15 cellular contexts compared by ENCODE assay signal in the genomic region with DNA sequence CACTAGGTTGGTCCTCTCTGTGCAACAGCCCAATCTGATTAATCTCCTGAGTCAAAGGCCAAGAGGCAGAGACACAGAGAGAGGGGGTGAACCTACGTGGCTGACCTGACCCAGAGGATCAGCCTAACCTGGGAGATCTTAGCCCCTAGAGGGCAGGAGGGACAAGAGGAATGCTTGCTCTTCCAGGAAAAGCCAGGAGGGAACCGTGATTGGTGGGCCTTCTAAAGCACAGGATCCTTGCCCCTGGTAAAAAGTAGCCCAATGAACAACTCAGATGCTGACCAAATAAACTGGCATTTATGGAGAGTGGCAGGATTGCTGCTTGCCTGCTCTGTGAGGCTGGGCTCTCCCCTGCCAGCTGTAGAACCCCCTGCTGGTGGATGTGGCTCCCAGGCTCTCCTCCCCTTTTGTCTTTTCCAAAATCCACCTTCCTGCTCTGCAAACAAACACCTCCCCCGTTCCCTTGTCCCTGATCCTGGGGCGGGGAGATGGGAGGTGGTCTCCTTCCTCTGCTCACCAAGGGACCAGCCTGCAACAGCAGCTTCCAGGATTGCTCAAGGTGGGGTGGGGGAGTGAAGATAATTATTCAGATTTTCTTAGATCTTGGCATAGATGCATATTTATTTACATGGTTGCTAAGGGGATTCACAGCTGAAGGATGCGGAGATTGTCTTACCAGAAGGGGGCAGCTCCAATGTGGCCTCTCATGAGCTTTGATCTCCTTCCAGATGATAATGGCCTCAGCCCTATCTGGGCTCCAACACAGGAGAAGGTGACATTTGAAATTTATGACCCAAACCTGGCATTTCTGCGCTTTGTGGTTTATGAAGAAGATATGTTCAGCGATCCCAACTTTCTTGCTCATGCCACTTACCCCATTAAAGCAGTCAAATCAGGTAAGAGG.
DNase-seq lines count a peak whose midpoint lies in the region; ATAC-seq and TF ChIP-seq lines count a peak whose summit lies in the region.
"Had no signal": no experiment of that assay in that cellular context is flagged by ENCODE, and none has a peak within 500 bp of the region (broad histone marks: within the 10 kb centered on the region; RNA-seq: fewer than 3 reads in every experiment).

No MANE protein-coding gene starts in this region.

- H3K36me3 Mint-ChIP-seq in GM23338 (ENCODE audit: low read depth), result no peaks in the 10 kb centered on the region
- H3K36me3 Mint-ChIP-seq in activated T-helper 17 cell treated with anti-CD3 and anti-CD28 coated beads, Interleukin-2, amount 50 U/mL, for 72 hours (ENCODE audit: low read depth), result no peaks in the 10 kb centered on the region
- H3K36me3 Mint-ChIP-seq: CD4-positive, alpha-beta memory T cell had no signal

- H4K20me1 ChIP-seq in GM23338 (replicated peaks; ENCODE audit: insufficient read depth) (no peaks in the 10 kb centered on the region), PC-3 (ENCODE audit: low read length) (no peaks in the 10 kb centered on the region)

- H3K4me1 Mint-ChIP-seq in GM23338, result peaks cover 53% of the 10 kb centered on the region
- no peaks in the 10 kb centered on the region for H3K4me1 Mint-ChIP-seq in activated T-helper 17 cell treated with anti-CD3 and anti-CD28 coated beads, Interleukin-2, amount 50 U/mL, for 72 hours
- H3K4me1 Mint-ChIP-seq: CD4-positive, alpha-beta memory T cell; central memory CD8-positive, alpha-beta T cell had no signal

- H3F3A ChIP-seq in GM23338 (replicated peaks; ENCODE audit: low read depth) (no peaks in the 10 kb centered on the region), PC-3 (ENCODE audit: low read length, unreplicated experiment) (no peaks in the 10 kb centered on the region)

- H3K79me2 ChIP-seq in GM23338 (replicated peaks; ENCODE audit: insufficient read depth) (no peaks in the 10 kb centered on the region), PC-3 (ENCODE audit: low read length) (no peaks in the 10 kb centered on the region)

- H3K4me1 ChIP-seq in BE2C (no peaks in the 10 kb centered on the region), GM23338 (ENCODE audit: insufficient read depth) (peaks cover 39% of the 10 kb centered on the region), PC-3 (ENCODE audit: insufficient read depth, low read length) (peaks cover 6% of the 10 kb centered on the region)

- peak overlapping the region; percentile 87 for H3K27ac Mint-ChIP-seq in GM23338
- H3K27ac Mint-ChIP-seq in activated T-helper 17 cell treated with anti-CD3 and anti-CD28 coated beads, Interleukin-2, amount 50 U/mL, for 72 hours, result no peak overlapping the region
- H3K27ac Mint-ChIP-seq: nephron had no signal

- CTCF ChIA-PET in PC-3 (lab: Charles Lee), result interaction anchor here (0.6 to 2.8 kb wide), 2 partner anchors 58 to 219 kb away, joined by 3 to 28 read pairs; no protein-coding TSS in a partner anchor

- H3K9me2 ChIP-seq in GM23338 (ENCODE audit: insufficient read depth), result no peaks in the 10 kb centered on the region
- H3K9me2 ChIP-seq in PC-3 (replicated peaks; ENCODE audit: low read length), result no peaks in the 10 kb centered on the region

- no peaks in the 10 kb centered on the region for H3K9me3 ChIP-seq in BE2C
- H3K9me3 ChIP-seq in PC-3 (ENCODE audit: low read length), result no peaks in the 10 kb centered on the region
- H3K9me3 ChIP-seq: tibial nerve had no signal

- no peaks in the 10 kb centered on the region for H3K36me3 ChIP-seq in BE2C
- no peaks in the 10 kb centered on the region for H3K36me3 ChIP-seq in GM23338 (ENCODE audit: insufficient read depth)
- no peaks in the 10 kb centered on the region for H3K36me3 ChIP-seq in PC-3 (ENCODE audit: low read depth, low read length)
- H3K36me3 ChIP-seq: tibial nerve had no signal

- no TSS peak for BruUV-seq in PC-3 (replicated peaks; lab: Mats Ljungman, UMichigan)

- no peaks in the 10 kb centered on the region for H3K9me3 Mint-ChIP-seq in GM23338
- H3K9me3 Mint-ChIP-seq in activated T-helper 17 cell treated with anti-CD3 and anti-CD28 coated beads, Interleukin-2, amount 50 U/mL, for 72 hours, result no peaks in the 10 kb centered on the region
- H3K9me3 Mint-ChIP-seq: CD4-positive, alpha-beta memory T cell; central memory CD8-positive, alpha-beta T cell; nephron had no signal

- H3K27me3 Mint-ChIP-seq in GM23338 (ENCODE audit: insufficient read depth, low read depth, poor library complexity), result peaks cover 9% of the 10 kb centered on the region
- H3K27me3 Mint-ChIP-seq in activated T-helper 17 cell treated with anti-CD3 and anti-CD28 coated beads, Interleukin-2, amount 50 U/mL, for 72 hours, result no peaks in the 10 kb centered on the region
- H3K27me3 Mint-ChIP-seq: CD4-positive, alpha-beta memory T cell; central memory CD8-positive, alpha-beta T cell had no signal

- peak; percentile 8; the same call in 1 of the 2 replicates for TF ChIP-seq CTCF in BE2C (IDR thresholded peaks at IDR 0.05; ENCODE audit: low read depth, low read length)
- peak; percentile 44 to 45 for TF ChIP-seq CTCF in GM23338 (conservative IDR thresholded peaks at IDR 0.05; ENCODE audit: low read depth in 2 of 2)
- 0 out of 2 replicates have a peak, but pooled peaks have one; percentile 19 for TF ChIP-seq CTCF in PC-3 (conservative IDR thresholded peaks at IDR 0.05; ENCODE audit: low read depth, low read length)

- POLR2A ChIA-PET in PC-3 (lab: Charles Lee; ENCODE audit: unreplicated experiment), result interaction anchor here (0.6 kb wide), 1 partner anchor 292 kb away, joined by 4 read pairs; no protein-coding TSS in a partner anchor

- no peak overlapping the region for H2AFZ ChIP-seq in GM23338
- H2AFZ ChIP-seq in PC-3 (ENCODE audit: low read length), result no peak overlapping the region

- DNase-seq in BE2C, result no peak
- DNase-seq in GM23338 (ENCODE audit: low spot score), result peak; percentile 77
- DNase-seq in PC-3, result no peak
- peak; percentile 28 for DNase-seq in iPS DF 19.7 (ENCODE audit: low read depth, low spot score)
- DNase-seq in NCI-H1930 (lab: John Stamatoyannopoulos, UW), result no peak
- no peak for DNase-seq in NCI-H774 (lab: John Stamatoyannopoulos, UW)
- DNase-seq: activated naive CD4-positive, alpha-beta T cell treated with anti-CD3 and anti-CD28 coated beads, Interleukin-2, amount 50 U/mL, for 16 hours; CD4-positive, alpha-beta memory T cell; kidney; NCI-H1417 treated with DMSO at 0.1 percent for 48 hours had no signal

- no peak overlapping the region for H3K4me3 ChIP-seq in BE2C (ENCODE audit: low read depth, low read length)
- no peak overlapping the region for H3K4me3 ChIP-seq in GM23338
- H3K4me3 ChIP-seq in PC-3 (ENCODE audit: low read length), result no peak overlapping the region
- H3K4me3 ChIP-seq: tibial nerve had no signal

- H3K27me3 ChIP-seq in BE2C (peaks cover 4% of the 10 kb centered on the region; the same call in 1 of the 2 replicates), GM23338 (ENCODE audit: insufficient read depth) (no peaks in the 10 kb centered on the region), PC-3 (ENCODE audit: low read length) (no peaks in the 10 kb centered on the region)
- H3K27me3 ChIP-seq: tibial nerve had no signal

- ATAC-seq in GM23338, result peak; percentile 73
- peak; percentile 51 for ATAC-seq in PC-3
- no peak for ATAC-seq in activated T-helper 17 cell treated with anti-CD3 and anti-CD28 coated beads, Interleukin-2, amount 50 U/mL, for 72 hours (replicated peaks)
- ATAC-seq in HG03097 (IDR thresholded peaks at IDR 0.05; ENCODE audit: low FRiP score, unreplicated experiment), result no peak

- H3K27ac ChIP-seq in GM23338 (ENCODE audit: low read depth) (no peak overlapping the region), PC-3 (ENCODE audit: low read length) (no peak overlapping the region)
- H3K27ac ChIP-seq: tibial nerve had no signal

- intact Hi-C loops in PC-3 (cut with micrococcal nuclease), result loop anchor here (1.0 to 2.0 kb wide), 2 partner anchors 58 to 123 kb away; no protein-coding TSS in a partner anchor

- H3K4me3 Mint-ChIP-seq in GM23338, result no peak overlapping the region; the same call in 2 of the 3 replicates
- no peak overlapping the region for H3K4me3 Mint-ChIP-seq in activated T-helper 17 cell treated with anti-CD3 and anti-CD28 coated beads, Interleukin-2, amount 50 U/mL, for 72 hours
- H3K4me3 Mint-ChIP-seq: CD4-positive, alpha-beta memory T cell; central memory CD8-positive, alpha-beta T cell; nephron had no signal

- H3K9ac ChIP-seq in PC-3 (ENCODE audit: low read length), result no peak overlapping the region

- H3K4me2 ChIP-seq in GM23338, result peak overlapping the region; percentile 53; the same call in 1 of the 2 replicates
- H3K4me2 ChIP-seq in PC-3 (ENCODE audit: low read length), result no peak overlapping the region

TF ChIP-seq in GM23338, 12 proteins besides CTCF, POLR2A, EP300 and RAD21 (continues in another document):
- no peak for TF ChIP-seq JUNB (IDR thresholded peaks at IDR 0.05; ENCODE audit: unreplicated experiment)

Comparison
In these comparisons a context has a peak if more than half of its experiments do, and no peak if none do; other contexts are left out.
1. DNase-seq: peak in GM23338 (single experiment) and iPS DF 19.7 (single experiment); none in BE2C (single experiment), PC-3 (single experiment), NCI-H1930 (0 of 2) and NCI-H774 (single experiment).
2. ATAC-seq: peak in GM23338 (single experiment) and PC-3 (single experiment); none in activated T-helper 17 cell treated with anti-CD3 and anti-CD28 coated beads, Interleukin-2, amount 50 U/mL, for 72 hours (single experiment) and HG03097 (single experiment).
3. Peak in every context shown above with its lines, with median percentiles within 50 percentile points of each other: CTCF ChIP-seq.